ENCODE assay signal across 10 cellular contexts in the genomic region with DNA sequence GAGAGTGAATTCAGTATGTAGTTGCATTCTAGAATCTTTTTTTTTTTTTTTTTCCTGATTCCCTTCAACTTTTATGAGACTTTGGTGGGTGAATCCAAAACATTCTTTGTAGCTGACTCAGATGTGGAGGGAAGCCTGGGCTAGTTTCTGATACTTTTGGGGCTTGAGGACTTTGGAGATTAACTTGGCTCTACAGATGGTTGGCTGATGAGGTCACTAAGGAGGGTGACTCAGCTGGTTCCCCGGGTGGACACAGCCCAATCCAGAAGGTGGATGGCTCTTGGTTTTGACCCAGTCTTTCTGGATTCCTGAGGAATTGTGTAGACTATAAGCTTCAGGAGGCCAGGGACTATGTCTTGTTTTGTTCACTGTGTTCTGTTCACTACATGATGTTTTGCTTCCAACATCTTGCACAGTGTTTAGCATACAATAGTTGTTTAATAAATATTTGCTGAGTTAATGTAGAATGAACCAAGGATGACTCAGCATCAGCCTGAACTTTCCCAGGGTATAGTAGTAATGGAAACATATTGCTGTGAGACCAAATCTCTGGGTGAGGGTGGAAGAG. TPM values are rescaled to one million over a fixed set of nuclear protein-coding genes. Genes with fewer than 3 reads are reported as not detected.
DNase-seq lines count a peak whose midpoint lies in the region; ATAC-seq, FAIRE-seq and TF ChIP-seq lines count a peak whose summit lies in the region.
"Had no signal": no experiment of that assay in that cellular context is flagged by ENCODE, and none has a peak within 500 bp of the region (broad histone marks: within the 10 kb centered on the region; RNA-seq: fewer than 3 reads in every experiment).

No MANE protein-coding gene starts in this region.

- no peaks in the 10 kb centered on the region for H3K9me3 Mint-ChIP-seq in effector memory CD8-positive, alpha-beta T cell
- no peaks in the 10 kb centered on the region for H3K9me3 Mint-ChIP-seq in mesothelial cell of epicardium

- peaks cover 3% of the 10 kb centered on the region for H3K36me3 Mint-ChIP-seq in effector memory CD8-positive, alpha-beta T cell (ENCODE audit: insufficient read depth)
- H3K36me3 Mint-ChIP-seq in mesothelial cell of epicardium = no peaks in the 10 kb centered on the region

- peak; percentile 80 for FAIRE-seq in H54 (lab: Jason Lieb, UNC)
- FAIRE-seq: islet of Langerhans had no signal

- no peaks in the 10 kb centered on the region for H3K4me1 Mint-ChIP-seq in effector memory CD8-positive, alpha-beta T cell (ENCODE audit: low read depth in 2 of 2)
- H3K4me1 Mint-ChIP-seq in mesothelial cell of epicardium = peaks cover 29% of the 10 kb centered on the region

- peak; percentile 54 for DNase-seq in H54 (ENCODE audit: insufficient read length, low spot score)
- DNase-seq in fibroblast of villous mesenchyme (ENCODE audit: low read depth) = peak; percentile 98
- DNase-seq in skeletal muscle cell (ENCODE audit: low read depth) = peak; percentile 94
- no peak for DNase-seq in effector memory CD8-positive, alpha-beta T cell
- DNase-seq in germinal center (ENCODE audit: low spot score) = no peak
- DNase-seq in mesothelial cell of epicardium (ENCODE audit: low spot score in 2 of 2, unreplicated experiment in 2 of 2) = no peak
- DNase-seq: activated T-cell treated with anti-CD3 and anti-CD28 coated beads for 4 hours had no signal

- no peak overlapping the region for H3K4me3 Mint-ChIP-seq in effector memory CD8-positive, alpha-beta T cell
- no peak overlapping the region for H3K4me3 Mint-ChIP-seq in mesothelial cell of epicardium

- no peak overlapping the region for H3K4me3 ChIP-seq in fibroblast of villous mesenchyme (ENCODE audit: low read depth, low read length)
- H3K4me3 ChIP-seq in skeletal muscle cell (ENCODE audit: low read depth, low read length) = no peak overlapping the region

- ATAC-seq in SK-N-SH treated with all-trans-retinoic acid at 6 μM for 48 hours = peak; percentile 86
- no peak for ATAC-seq in effector memory CD8-positive, alpha-beta T cell (replicated peaks)
- no peak for ATAC-seq in GM19463 (IDR thresholded peaks at IDR 0.05; ENCODE audit: unreplicated experiment)

- peaks cover 24 to 41% of the 10 kb centered on the region in 2 donors for H3K27me3 Mint-ChIP-seq in effector memory CD8-positive, alpha-beta T cell
- peaks cover under 1% of the 10 kb centered on the region for H3K27me3 Mint-ChIP-seq in mesothelial cell of epicardium (ENCODE audit: low read depth)

- TF ChIP-seq CTCF in fibroblast of villous mesenchyme (IDR thresholded peaks at IDR 0.05; ENCODE audit: insufficient read depth, low read depth, low read length) (no peak), mesothelial cell of epicardium (IDR thresholded peaks at IDR 0.05; ENCODE audit: unreplicated experiment) (no peak)

- H3K27ac Mint-ChIP-seq in effector memory CD8-positive, alpha-beta T cell = no peak overlapping the region
- no peak overlapping the region for H3K27ac Mint-ChIP-seq in mesothelial cell of epicardium

- TF ChIP-seq POLR2A in H54 (IDR thresholded peaks at IDR 0.05; ENCODE audit: low read depth, low read length) = no peak

TF ChIP-seq in SK-N-SH treated with all-trans-retinoic acid at 6 μM for 48 hours, 23 proteins besides CTCF, POLR2A, EP300 and RAD21:
- TF ChIP-seq, protein P1, sequence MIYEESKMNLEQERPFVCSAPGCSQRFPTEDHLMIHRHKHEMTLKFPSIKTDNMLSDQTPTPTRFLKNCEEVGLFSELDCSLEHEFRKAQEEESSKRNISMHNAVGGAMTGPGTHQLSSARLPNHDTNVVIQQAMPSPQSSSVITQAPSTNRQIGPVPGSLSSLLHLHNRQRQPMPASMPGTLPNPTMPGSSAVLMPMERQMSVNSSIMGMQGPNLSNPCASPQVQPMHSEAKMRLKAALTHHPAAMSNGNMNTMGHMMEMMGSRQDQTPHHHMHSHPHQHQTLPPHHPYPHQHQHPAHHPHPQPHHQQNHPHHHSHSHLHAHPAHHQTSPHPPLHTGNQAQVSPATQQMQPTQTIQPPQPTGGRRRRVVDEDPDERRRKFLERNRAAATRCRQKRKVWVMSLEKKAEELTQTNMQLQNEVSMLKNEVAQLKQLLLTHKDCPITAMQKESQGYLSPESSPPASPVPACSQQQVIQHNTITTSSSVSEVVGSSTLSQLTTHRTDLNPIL (CRISPR knock-in tag; IDR thresholded peaks at IDR 0.05; ENCODE audit: low read depth) = no peak
- TF ChIP-seq ZC3H10 (CRISPR knock-in tag; IDR thresholded peaks at IDR 0.05) = 0 out of 2 replicates have a peak, but pooled peaks have one; percentile 13

RNA-seq across cellular contexts. Expression of a gene that starts 30.5 kb away (rescaled TPM):
- total RNA-seq in fibroblast of villous mesenchyme (2.6 and 5.2 TPM in 2 replicates), mesothelial cell of epicardium (6.1 to 7.4 TPM (median 6.7 TPM) in 3 replicates)

RNA-seq across cellular contexts. Expression of a gene that starts 57.0 kb away (rescaled TPM):
- total RNA-seq in fibroblast of villous mesenchyme (0.43 and 0.97 TPM in 2 replicates), mesothelial cell of epicardium (2.3 to 2.9 TPM (median 2.4 TPM) in 3 replicates)

Comparison
In these comparisons a context has a peak if more than half of its experiments do, and no peak if none do; other contexts are left out.
1. DNase-seq: peak in H54 (single experiment), fibroblast of villous mesenchyme (single experiment) and skeletal muscle cell (single experiment); none in effector memory CD8-positive, alpha-beta T cell (0 of 3), germinal center (single experiment) and mesothelial cell of epicardium (0 of 2).